9 cellular contexts compared by ENCODE assay signal in genomic region chr10:84195044-84195830, GRCh38. TPM values are rescaled to one million over a fixed set of nuclear protein-coding genes. Genes with fewer than 3 reads are reported as not detected.
DNase-seq lines count a peak whose midpoint lies in the region; ATAC-seq and TF ChIP-seq lines count a peak whose summit lies in the region.
"Had no signal": no experiment of that assay in that cellular context is flagged by ENCODE, and none has a peak within 500 bp of the region (broad histone marks: within the 10 kb centered on the region; RNA-seq: fewer than 3 reads in every experiment).

No MANE protein-coding gene starts in this region.

- H3K9me3 ChIP-seq in MM.1S (replicated peaks; ENCODE audit: insufficient read depth, low read length) (no peaks in the 10 kb centered on the region), sigmoid colon (no peaks in the 10 kb centered on the region)
- H3K9me3 ChIP-seq: SJSA1 had no signal

- H3K79me2 ChIP-seq in MM.1S (ENCODE audit: low read length), result no peaks in the 10 kb centered on the region

- no peaks in the 10 kb centered on the region for H3K36me3 ChIP-seq in MM.1S (replicated peaks; ENCODE audit: insufficient read depth, low read length)
- H3K36me3 ChIP-seq in sigmoid colon, result no peaks in the 10 kb centered on the region
- H3K36me3 ChIP-seq: SJSA1 had no signal

- DNase-seq in NCI-H1417 (lab: John Stamatoyannopoulos, UW) (peak in 2 of 3 experiments; percentile 44 to 64), NCI-H1417 treated with DMSO at 0.1 percent for 48 hours (lab: John Stamatoyannopoulos, UW) (no peak), MM.1S (no peak), glutamatergic neuron (no peak), sigmoid colon (peak; percentile 38), T1000 (lab: John Stamatoyannopoulos, UW) (no peak)

- H3K4me2 ChIP-seq in MM.1S (ENCODE audit: low read depth, low read length), result peak overlapping the region; percentile 92

- no peaks in the 10 kb centered on the region for H3F3A ChIP-seq in MM.1S (ENCODE audit: insufficient read depth, low read length)

- no peak for TF ChIP-seq POLR2A in sigmoid colon (IDR thresholded peaks at IDR 0.05)

- TF ChIP-seq CTCF in MM.1S (IDR thresholded peaks at IDR 0.05; ENCODE audit: low read length) (no peak), glutamatergic neuron (IDR thresholded peaks at IDR 0.05; ENCODE audit: partially characterized antibody, unreplicated experiment) (no peak), sigmoid colon (IDR thresholded peaks at IDR 0.05) (no peak)

- H3K4me1 ChIP-seq in MM.1S (ENCODE audit: low read length), result no peaks in the 10 kb centered on the region
- peaks cover 0 to 42% (median 33%) of the 10 kb centered on the region in 4 donors for H3K4me1 ChIP-seq in sigmoid colon

- no peaks in the 10 kb centered on the region for H3K36me3 Mint-ChIP-seq in glutamatergic neuron (ENCODE audit: unreplicated experiment)

- peak overlapping the region; percentile 53 for H3K4me3 ChIP-seq in MM.1S (ENCODE audit: low read length)
- peak overlapping the region in 3 of 4 donors; percentile 43 to 57 (median 50) for H3K4me3 ChIP-seq in sigmoid colon

- WGBS in sigmoid colon, 2 donors, result 5 to 22% methylated on average over 43 of the region's 43 CpGs

- TF ChIP-seq EP300 in sigmoid colon (IDR thresholded peaks at IDR 0.05), result no peak

- no peak overlapping the region; the same call in 1 of the 2 replicates for H3K9ac ChIP-seq in MM.1S (ENCODE audit: low read length)

- peak overlapping the region; percentile 69 for H3K4me3 Mint-ChIP-seq in glutamatergic neuron (ENCODE audit: unreplicated experiment)

- H2AFZ ChIP-seq in MM.1S (ENCODE audit: low read length), result peak overlapping the region; percentile 49

- H3K9me3 Mint-ChIP-seq in glutamatergic neuron (ENCODE audit: unreplicated experiment), result peaks cover 3% of the 10 kb centered on the region

- peaks cover 2% of the 10 kb centered on the region for H3K4me1 Mint-ChIP-seq in glutamatergic neuron (ENCODE audit: low read depth, unreplicated experiment)

- no peaks in the 10 kb centered on the region for H3K9me2 ChIP-seq in MM.1S (replicated peaks; ENCODE audit: insufficient read depth, low read length)

- no peak for ATAC-seq in HG03439 (IDR thresholded peaks at IDR 0.05; ENCODE audit: unreplicated experiment)
- no peak for ATAC-seq in HG03095 (IDR thresholded peaks at IDR 0.05; ENCODE audit: unreplicated experiment)

- no peak overlapping the region for H3K27ac ChIP-seq in MM.1S (ENCODE audit: low read length)
- H3K27ac ChIP-seq in sigmoid colon, result no peak overlapping the region
- H3K27ac ChIP-seq: SJSA1 had no signal

- no peak overlapping the region for H3K27ac Mint-ChIP-seq in glutamatergic neuron (ENCODE audit: unreplicated experiment)

- H3K27me3 ChIP-seq in MM.1S (replicated peaks; ENCODE audit: insufficient read depth, low read length), result no peaks in the 10 kb centered on the region
- H3K27me3 ChIP-seq in sigmoid colon, result peaks cover 0 to 41% (median 14%) of the 10 kb centered on the region in 3 donors

- H4K20me1 ChIP-seq in MM.1S (ENCODE audit: insufficient read depth, low read length), result no peaks in the 10 kb centered on the region

- H3K27me3 Mint-ChIP-seq in glutamatergic neuron (ENCODE audit: unreplicated experiment), result peaks cover 22% of the 10 kb centered on the region

- intact Hi-C loops in sigmoid colon (cut with DNase I), result no loop called here

RNA-seq across cellular contexts. Expression of gene CDHR1, which starts 0.9 kb away (rescaled TPM):
- total RNA-seq in glutamatergic neuron (ENCODE audit: unreplicated experiment) (6.1 TPM), sigmoid colon (1 to 10 TPM in 1 of 4 donors, under 1 TPM in 3; 0.27 to 3.0 (median 0.34) TPM)
- 10 to 100 TPM in 1 of 3 donors, 1 to 10 TPM in 2; 2.4 to 26.6 (median 6.2) TPM for polyA plus RNA-seq in sigmoid colon

RNA-seq across cellular contexts. Expression of gene GPR15LG, which starts 21.6 kb away (rescaled TPM):
- not detected for total RNA-seq in glutamatergic neuron (ENCODE audit: unreplicated experiment)
- total RNA-seq in sigmoid colon, result not detected
- 100 to 1,000 TPM; 293 to 652 (median 324) TPM for polyA plus RNA-seq in sigmoid colon
- total RNA-seq: SJSA1 had no signal

RNA-seq across cellular contexts. Expression of gene LRIT2, which starts 30.1 kb away (rescaled TPM):
- total RNA-seq in glutamatergic neuron (ENCODE audit: unreplicated experiment) (not detected), sigmoid colon (not detected)
- under 1 TPM in 1 of 3 donors, not detected in 2; 0.03 TPM for polyA plus RNA-seq in sigmoid colon
- total RNA-seq: SJSA1 had no signal

RNA-seq across cellular contexts. Expression of gene LRIT1, which starts 46.1 kb away (rescaled TPM):
- total RNA-seq in glutamatergic neuron (ENCODE audit: unreplicated experiment), result not detected
- total RNA-seq in sigmoid colon, result not detected
- polyA plus RNA-seq in sigmoid colon, result not detected
- total RNA-seq: SJSA1 had no signal

RNA-seq across cellular contexts. Expression of gene RGR, which starts 49.6 kb away (rescaled TPM):
- total RNA-seq in glutamatergic neuron (ENCODE audit: unreplicated experiment) (not detected), sigmoid colon (1 to 10 TPM in 2 of 4 donors, under 1 TPM in 1, not detected in 1; 0.82 to 3.6 (median 1.4) TPM)
- polyA plus RNA-seq in sigmoid colon, result not detected
- total RNA-seq: SJSA1 had no signal

Comparison
In these comparisons a context has a peak if more than half of its experiments do, and no peak if none do; other contexts are left out.
1. DNase-seq: peak in NCI-H1417 (2 of 3) and sigmoid colon (single experiment); none in NCI-H1417 treated with DMSO at 0.1 percent for 48 hours (single experiment), MM.1S (single experiment), glutamatergic neuron (single experiment) and T1000 (single experiment).